ENCODE assay signal across 30 cellular contexts in the genomic region with DNA sequence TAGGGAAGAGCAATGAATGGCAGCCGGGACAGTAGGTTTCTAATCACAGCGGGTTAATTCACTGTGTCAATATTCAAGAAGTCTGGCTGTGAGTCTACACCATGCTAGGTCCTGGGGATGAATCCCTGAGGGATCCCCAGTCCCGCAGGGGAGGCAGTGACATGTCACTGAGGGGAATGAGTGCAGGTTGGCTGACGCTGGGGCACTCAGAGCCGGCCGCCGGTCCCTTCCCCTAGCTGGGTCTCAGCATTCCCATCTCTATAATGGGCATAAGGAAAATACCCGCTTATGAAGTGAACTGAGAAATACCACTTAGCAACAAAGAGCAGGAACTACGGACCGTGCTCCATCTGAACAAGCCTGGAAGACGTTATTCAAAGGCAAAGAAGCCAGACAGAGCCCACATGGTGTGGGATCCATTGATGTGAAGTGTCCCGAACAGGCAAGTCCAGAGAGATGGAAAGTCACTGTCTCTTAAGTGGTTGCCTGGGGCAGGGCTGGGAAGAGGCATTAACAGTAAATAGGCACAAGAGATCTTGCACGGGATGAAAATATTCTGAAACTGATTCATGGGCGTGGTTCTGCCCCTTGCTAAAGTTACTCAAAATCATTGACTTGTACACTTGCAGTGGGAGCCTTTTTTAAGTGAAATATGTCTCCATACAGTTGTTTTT. TPM values are rescaled to one million over a fixed set of nuclear protein-coding genes. Genes with fewer than 3 reads are reported as not detected.
"Had no signal": no experiment of that assay in that cellular context is flagged by ENCODE, and none has a peak within 500 bp of the region (broad histone marks: within the 10 kb centered on the region; RNA-seq: fewer than 3 reads in every experiment).

No MANE protein-coding gene starts in this region.

- H3K27me3 ChIP-seq: adrenal gland, MG63 had no signal

- H3K9me3 Mint-ChIP-seq: activated naive CD8-positive, alpha-beta T cell treated with anti-CD3 and anti-CD28 coated beads, Interleukin-2, amount 10 ng/mL, durations not matched to agents 7 days and 5 days had no signal

- H3K36me3 ChIP-seq: adrenal gland, MG63, SJCRH30 had no signal

- H3K4me1 Mint-ChIP-seq: activated naive CD8-positive, alpha-beta T cell treated with anti-CD3 and anti-CD28 coated beads, Interleukin-2, amount 10 ng/mL, durations not matched to agents 7 days and 5 days had no signal

- H3K4me3 ChIP-seq: adrenal gland, MG63, SJCRH30 had no signal

- H3K4me1 ChIP-seq: adrenal gland had no signal

- H3K9me3 ChIP-seq: adrenal gland, MG63, SJCRH30 had no signal

- DNase-seq: activated CD4-positive, alpha-beta T cell treated with anti-CD3 and anti-CD28 coated beads for 4 hours; activated CD4-positive, alpha-beta T cell treated with anti-CD3 and anti-CD28 coated beads, Interleukin-2, amount 50 U/mL, for 4 hours; activated CD8-positive, alpha-beta memory T cell treated with anti-CD3 and anti-CD28 coated beads, Interleukin-2, amount 50 U/mL, for 48 hours; activated CD8-positive, alpha-beta T cell treated with anti-CD3 and anti-CD28 coated beads, Interleukin-2, amount 10 ng/mL, durations not matched to agents 7 days and 5 days; activated naive CD4-positive, alpha-beta T cell treated with anti-CD3 and anti-CD28 coated beads, Interleukin-2, amount 50 U/mL, for 16 hours; activated naive CD8-positive, alpha-beta T cell treated with anti-CD3 and anti-CD28 coated beads, Interleukin-2, amount 10 ng/mL, durations not matched to agents 7 days and 5 days; activated T-cell treated with anti-CD3 and anti-CD28 coated beads, Interleukin-2, amount 50 U/mL, for 1 hour; adrenal gland; anterior cingulate cortex; cerebellar nuclear complex; MG63; MV-4-11; NCI-H1092 treated with DMSO at 0.1 percent for 48 hours; NCI-H1417 treated with DMSO at 0.1 percent for 48 hours; NCI-H1694; NCI-H2029; NCI-H2107; NCI-H345; NCI-H510A; NCI-H526 treated with DMSO at 0.1 percent for 48 hours; NK-92 treated with Interleukin-12 subunit alpha and Interleukin-12 subunit beta, amount 100 ng/mL, for 24 hours; OCI-M1; Right ventricle myocardium superior; RPMI8226; SJCRH30; SW 1271 had no signal

- H3K27ac Mint-ChIP-seq: activated CD8-positive, alpha-beta T cell treated with anti-CD3 and anti-CD28 coated beads, Interleukin-2, amount 10 ng/mL, durations not matched to agents 7 days and 5 days; activated naive CD8-positive, alpha-beta T cell treated with anti-CD3 and anti-CD28 coated beads, Interleukin-2, amount 10 ng/mL, durations not matched to agents 7 days and 5 days had no signal

- H3K4me3 Mint-ChIP-seq: activated CD8-positive, alpha-beta T cell treated with anti-CD3 and anti-CD28 coated beads, Interleukin-2, amount 10 ng/mL, durations not matched to agents 7 days and 5 days; activated naive CD8-positive, alpha-beta T cell treated with anti-CD3 and anti-CD28 coated beads, Interleukin-2, amount 10 ng/mL, durations not matched to agents 7 days and 5 days had no signal

- H3K36me3 Mint-ChIP-seq: activated naive CD8-positive, alpha-beta T cell treated with anti-CD3 and anti-CD28 coated beads, Interleukin-2, amount 10 ng/mL, durations not matched to agents 7 days and 5 days had no signal

- ATAC-seq: activated CD4-positive, CD25-positive, alpha-beta regulatory T cell treated with anti-CD3 and anti-CD28 coated beads, Interleukin-2, amount 50 U/mL, for 24 hours; activated CD8-positive, alpha-beta T cell treated with anti-CD3 and anti-CD28 coated beads, Interleukin-2, amount 10 ng/mL, durations not matched to agents 7 days and 5 days; Panc1; SK-N-SH treated with all-trans-retinoic acid at 6 μM for 48 hours had no signal

- H3K27ac ChIP-seq: adrenal gland, SJCRH30 had no signal

RNA-seq across cellular contexts. Expression of a gene that starts 31.9 kb away (rescaled TPM):
- total RNA-seq: activated CD8-positive, alpha-beta T cell treated with anti-CD3 and anti-CD28 coated beads, Interleukin-2, amount 10 ng/mL, durations not matched to agents 7 days and 5 days; activated naive CD8-positive, alpha-beta T cell treated with anti-CD3 and anti-CD28 coated beads, Interleukin-2, amount 10 ng/mL, durations not matched to agents 7 days and 5 days; T-helper 1 cell treated with Interleukin-12 subunit alpha and Interleukin-12 subunit beta and Interleukin-4 antibody, amounts not matched to agents 30 ng/mL and 1 ng/mL, for 36 hours had no signal

RNA-seq across cellular contexts. Expression of a gene that starts 53.1 kb away (rescaled TPM):
- total RNA-seq: activated CD8-positive, alpha-beta T cell treated with anti-CD3 and anti-CD28 coated beads, Interleukin-2, amount 10 ng/mL, durations not matched to agents 7 days and 5 days; SJCRH30; T-helper 1 cell treated with Interleukin-12 subunit alpha and Interleukin-12 subunit beta and Interleukin-4 antibody, amounts not matched to agents 30 ng/mL and 1 ng/mL, for 36 hours had no signal
